Comparison of ENCODE assay signal across 8 cellular contexts in genomic region chr1:119631433-119632102, GRCh38. TPM values are rescaled to one million over a fixed set of nuclear protein-coding genes. Genes with fewer than 3 reads are reported as not detected.
DNase-seq lines count a peak whose midpoint lies in the region; ATAC-seq and TF ChIP-seq lines count a peak whose summit lies in the region.

No MANE protein-coding gene starts in this region.

- H3K36me3 Mint-ChIP-seq in activated naive CD4-positive, alpha-beta T cell treated with anti-CD3 and anti-CD28 coated beads, Interleukin-2, amount 10 ng/mL, durations not matched to agents 7 days and 5 days: no peaks in the 10 kb centered on the region

- H3K27me3 Mint-ChIP-seq in activated naive CD4-positive, alpha-beta T cell treated with anti-CD3 and anti-CD28 coated beads, Interleukin-2, amount 10 ng/mL, durations not matched to agents 7 days and 5 days: peaks cover 56% of the 10 kb centered on the region

- DNase-seq in GM19238 (ENCODE audit: insufficient read length, low spot score): peak; percentile 32
- peak; percentile 82 for DNase-seq in NCI-H1105 treated with DMSO at 0.1 percent for 48 hours (lab: John Stamatoyannopoulos, UW)
- DNase-seq in choroid plexus epithelial cell (ENCODE audit: low read depth): peak; percentile 79
- DNase-seq in left colon: peak; percentile 85
- no peak for DNase-seq in 8988T
- DNase-seq in germinal center (ENCODE audit: low spot score): no peak
- no peak for DNase-seq in activated naive CD4-positive, alpha-beta T cell treated with anti-CD3 and anti-CD28 coated beads, Interleukin-2, amount 10 ng/mL, durations not matched to agents 7 days and 5 days

- H3K4me3 Mint-ChIP-seq in activated naive CD4-positive, alpha-beta T cell treated with anti-CD3 and anti-CD28 coated beads, Interleukin-2, amount 10 ng/mL, durations not matched to agents 7 days and 5 days: no peak overlapping the region

- H3K4me3 ChIP-seq in choroid plexus epithelial cell (ENCODE audit: low read depth, low read length) (peak overlapping the region; percentile 43), subcutaneous abdominal adipose tissue (ENCODE audit: low read depth in 1 of 5, low read length in 5 of 5) (peak overlapping the region; percentile 51 to 64 (median 59))

- peak; percentile 99 for ATAC-seq in left colon

- CTCF ChIA-PET in activated naive CD4-positive, alpha-beta T cell treated with anti-CD3 and anti-CD28 coated beads, Interleukin-2, amount 10 ng/mL, durations not matched to agents 7 days and 5 days (lab: Charles Lee): interaction anchor here (2.0 kb wide), 1 partner anchor 17 kb away, joined by 7 read pairs; no protein-coding TSS in a partner anchor

- H3K27ac ChIP-seq in subcutaneous abdominal adipose tissue (ENCODE audit: low read depth, low read length): peak overlapping the region; percentile 63

- no peak for TF ChIP-seq CTCF in choroid plexus epithelial cell (conservative IDR thresholded peaks at IDR 0.05; ENCODE audit: low read depth, low read length)

- intact Hi-C loops in left colon (cut with DNase I, micrococcal nuclease): no loop called here

- H3K36me3 ChIP-seq in subcutaneous abdominal adipose tissue (ENCODE audit: control insufficient read depth in 5 of 5, insufficient read depth in 5 of 5, low read length in 5 of 5): no peaks in the 10 kb centered on the region

- H3K9me3 Mint-ChIP-seq in activated naive CD4-positive, alpha-beta T cell treated with anti-CD3 and anti-CD28 coated beads, Interleukin-2, amount 10 ng/mL, durations not matched to agents 7 days and 5 days: no peaks in the 10 kb centered on the region

- H3K4me1 Mint-ChIP-seq in activated naive CD4-positive, alpha-beta T cell treated with anti-CD3 and anti-CD28 coated beads, Interleukin-2, amount 10 ng/mL, durations not matched to agents 7 days and 5 days: no peaks in the 10 kb centered on the region

- H3K27ac Mint-ChIP-seq in activated naive CD4-positive, alpha-beta T cell treated with anti-CD3 and anti-CD28 coated beads, Interleukin-2, amount 10 ng/mL, durations not matched to agents 7 days and 5 days: no peak overlapping the region

- peak overlapping the region in 4 of 5 donors; percentile 26 to 77 (median 72) for H3K9ac ChIP-seq in subcutaneous abdominal adipose tissue (ENCODE audit: low read length in 5 of 5)

- H3K4me1 ChIP-seq in subcutaneous abdominal adipose tissue (ENCODE audit: control insufficient read depth in 5 of 5, insufficient read depth in 5 of 5, low read length in 5 of 5): peaks cover 5 to 57% (median 51%) of the 10 kb centered on the region in 5 donors

- H3K27me3 ChIP-seq in subcutaneous abdominal adipose tissue (ENCODE audit: control insufficient read depth in 5 of 5, insufficient read depth in 4 of 5, low read length in 5 of 5): no peaks in the 10 kb centered on the region

- no peaks in the 10 kb centered on the region for H3K9me3 ChIP-seq in subcutaneous abdominal adipose tissue (ENCODE audit: control insufficient read depth in 5 of 5, low read length in 5 of 5)

RNA-seq across cellular contexts. Expression of gene ZNF697, which starts 16.5 kb away (rescaled TPM):
- 1 to 10 TPM; 2.0 to 3.1 TPM for total RNA-seq in left colon

Comparison
In these comparisons a context has a peak if more than half of its experiments do, and no peak if none do; other contexts are left out.
1. DNase-seq: peak in GM19238 (single experiment), NCI-H1105 treated with DMSO at 0.1 percent for 48 hours (single experiment), choroid plexus epithelial cell (single experiment) and left colon (2 of 2); none in 8988T (single experiment), germinal center (single experiment) and activated naive CD4-positive, alpha-beta T cell treated with anti-CD3 and anti-CD28 coated beads, Interleukin-2, amount 10 ng/mL, durations not matched to agents 7 days and 5 days (single experiment).